Comparison of ENCODE assay signal across 16 cellular contexts in the genomic region with DNA sequence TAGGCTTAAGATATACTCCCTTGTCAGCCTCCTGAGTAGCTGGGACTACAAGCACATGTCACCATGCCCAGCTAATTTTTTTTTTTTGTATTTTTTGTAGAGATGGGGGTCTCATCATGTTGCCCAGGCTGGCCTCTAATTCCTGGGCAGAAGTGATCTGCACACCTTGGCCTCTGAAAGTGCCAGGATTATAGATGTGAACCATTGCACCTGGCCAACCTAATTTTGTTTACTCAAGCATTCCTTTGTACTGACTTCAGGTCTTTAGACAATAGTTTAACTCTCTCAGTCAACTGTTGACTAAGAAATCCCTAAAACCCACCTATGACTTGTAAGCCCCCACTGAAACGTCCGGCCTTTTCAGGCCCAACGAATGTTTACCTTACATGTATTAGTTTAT.
DNase-seq lines count a peak whose midpoint lies in the region; ATAC-seq, FAIRE-seq and TF ChIP-seq lines count a peak whose summit lies in the region.
"Had no signal": no experiment of that assay in that cellular context is flagged by ENCODE, and none has a peak within 500 bp of the region (broad histone marks: within the 10 kb centered on the region; RNA-seq: fewer than 3 reads in every experiment).

No MANE protein-coding gene starts in this region.

- H3K23ac ChIP-seq in H1 (ENCODE audit: insufficient read length) (no peak overlapping the region), neuronal stem cell (ENCODE audit: low read depth, low read length, poor library complexity) (no peak overlapping the region)

- H2AFZ ChIP-seq in H1 (ENCODE audit: low read length) (no peak overlapping the region), neuronal stem cell (ENCODE audit: low read length) (peak overlapping the region; percentile 54)

- H3K27me3 ChIP-seq in HUES6 (ENCODE audit: control insufficient read depth, insufficient read depth, low read length) (no peaks in the 10 kb centered on the region), H1 (replicated peaks in 1 of 4; ENCODE audit: control insufficient read depth in 3 of 4, extremely low read depth in 1 of 4, insufficient read depth in 3 of 4, low read length in 3 of 4) (no peaks in the 10 kb centered on the region), neuronal stem cell (ENCODE audit: control insufficient read depth in 3 of 3, insufficient read depth in 3 of 3, low read depth in 1 of 3, low read length in 3 of 3) (no peaks in the 10 kb centered on the region)
- H3K27me3 ChIP-seq: BLaER1 had no signal

- TF ChIP-seq POLR2A in H1 (IDR thresholded peaks at IDR 0.05; ENCODE audit: control extremely low read depth in 1 of 2, low read depth in 2 of 2, low read length in 2 of 2), result no peak

- no peaks in the 10 kb centered on the region for H3K79me2 ChIP-seq in H1 (ENCODE audit: control insufficient read depth in 1 of 2, insufficient read depth in 2 of 2, low read length in 2 of 2)

- H2BK12ac ChIP-seq in H1 (ENCODE audit: low read depth, low read length), result 0 out of 2 replicates have a peak overlapping the region, but pooled peaks have one; percentile 84
- H2BK12ac ChIP-seq in neuronal stem cell (ENCODE audit: low read length), result no peak overlapping the region

- H3K79me1 ChIP-seq in H1 (ENCODE audit: low read depth, low read length) (no peaks in the 10 kb centered on the region), neuronal stem cell (ENCODE audit: low read depth, low read length) (no peaks in the 10 kb centered on the region)

- H3K14ac ChIP-seq in H1 (ENCODE audit: insufficient read length), result no peak overlapping the region
- H3K14ac ChIP-seq in neuronal stem cell (ENCODE audit: low read length), result no peak overlapping the region

- H3K4me2 ChIP-seq in H1 (ENCODE audit: insufficient read depth in 1 of 2, low read depth in 2 of 2, low read length in 2 of 2) (peak overlapping the region in 1 of 2 experiments; percentile 26; a peak in 1 of 4 replicates), neuronal stem cell (ENCODE audit: insufficient read depth, low read length, poor library complexity, severe bottlenecking) (no peak overlapping the region)
- H3K4me2 ChIP-seq: BLaER1 had no signal

- DNase-seq in ELF-1 (ENCODE audit: low read depth, low spot score) (peak; percentile 2), H1 (ENCODE audit: low read depth in 1 of 2, low spot score in 2 of 2) (no peak), neuronal stem cell (ENCODE audit: low spot score) (no peak)
- DNase-seq in stimulated activated CD8-positive, alpha-beta memory T cell treated with anti-CD3 and anti-CD28 coated beads, Interleukin-4, amount 100 ng/mL, for 48 hours, result no peak
- DNase-seq in activated CD4-positive, alpha-beta T cell treated with anti-CD3 and anti-CD28 coated beads for 1 hour, result no peak
- DNase-seq: 8988T, AML-193, DMS79, IMR-90 had no signal

- H3K9me3 ChIP-seq in HUES6 (ENCODE audit: control insufficient read depth, insufficient read depth, low read depth, low read length) (peaks cover 16% of the 10 kb centered on the region; the same call in 1 of the 2 replicates), H1 (ENCODE audit: insufficient read depth in 2 of 2, low read depth in 1 of 2, low read length in 1 of 2) (no peaks in the 10 kb centered on the region), neuronal stem cell (replicated peaks in 1 of 2; ENCODE audit: control insufficient read depth in 2 of 2, insufficient read depth in 1 of 2, low read depth in 1 of 2, low read length in 2 of 2) (peaks cover 0 to 37% of the 10 kb centered on the region in 2 donors)
- H3K9me3 ChIP-seq: BLaER1 had no signal

- H3K56ac ChIP-seq in H1 (replicated peaks; ENCODE audit: insufficient read length, low read depth, low read length), result no peak overlapping the region

- TF ChIP-seq EP300 in H1 (IDR thresholded peaks at IDR 0.05; ENCODE audit: borderline replicate concordance in 1 of 2, low read depth in 2 of 2, low read length in 2 of 2), result no peak

- H3K18ac ChIP-seq in H1 (ENCODE audit: extremely low read depth, low read length) (no peak overlapping the region), neuronal stem cell (ENCODE audit: low read length) (no peak overlapping the region)

- H4K5ac ChIP-seq in H1 (ENCODE audit: insufficient read length, low read depth, low read length), result no peak overlapping the region

- H3K9ac ChIP-seq in HUES6 (ENCODE audit: low read length) (no peak overlapping the region), H1 (replicated peaks in 1 of 4; ENCODE audit: extremely low read depth in 1 of 4, low read depth in 3 of 4, low read length in 3 of 4) (no peak overlapping the region), neuronal stem cell (ENCODE audit: low read depth, low read length, poor library complexity) (no peak overlapping the region)
- H3K9ac ChIP-seq: BLaER1 had no signal

- H3K4me1 ChIP-seq in HUES6 (ENCODE audit: control insufficient read depth, insufficient read depth, low read length) (peaks cover 15% of the 10 kb centered on the region), H1 (replicated peaks in 1 of 4; ENCODE audit: control insufficient read depth in 3 of 4, insufficient read depth in 4 of 4, low read length in 3 of 4) (peaks cover 0 to 10% (median 2%) of the 10 kb centered on the region in 4 experiments; a peak in 5 of 7 replicates), neuronal stem cell (ENCODE audit: control insufficient read depth in 2 of 2, insufficient read depth in 1 of 2, low read depth in 1 of 2, low read length in 2 of 2) (peaks cover 2 to 21% of the 10 kb centered on the region in 2 donors)
- H3K4me1 ChIP-seq: BLaER1 had no signal

- H4K91ac ChIP-seq in H1 (replicated peaks; ENCODE audit: insufficient read length, low read length) (no peak overlapping the region), neuronal stem cell (ENCODE audit: low read depth, low read length, poor library complexity) (no peak overlapping the region)

- POLR2A ChIA-PET in H1 (lab: Charles Lee; ENCODE audit: partially characterized antibody), result no interaction called here

- TF ChIP-seq RAD21 in H1 (IDR thresholded peaks at IDR 0.05 in 1 of 2, conservative IDR thresholded peaks at IDR 0.05 in 1 of 2; ENCODE audit: low read depth in 2 of 2, low read length in 2 of 2), result no peak

- H3K36me3 ChIP-seq in HUES6 (ENCODE audit: control insufficient read depth, insufficient read depth, low read length) (no peaks in the 10 kb centered on the region), H1 (ENCODE audit: control insufficient read depth in 2 of 4, insufficient read depth in 4 of 4, low read length in 3 of 4) (no peaks in the 10 kb centered on the region), neuronal stem cell (replicated peaks in 1 of 2; ENCODE audit: control insufficient read depth in 2 of 2, insufficient read depth in 2 of 2, low read length in 2 of 2) (no peaks in the 10 kb centered on the region)
- H3K36me3 ChIP-seq: BLaER1 had no signal

- 0 out of 2 replicates have a peak overlapping the region, but pooled peaks have one; percentile 56 for H2BK20ac ChIP-seq in H1 (ENCODE audit: low read length)

- FAIRE-seq in H1 (lab: Jason Lieb, UNC), result peak; percentile 28
- FAIRE-seq: G401.6, GM12891, HTR-8/SVneo had no signal

- H2AK5ac ChIP-seq in H1 (ENCODE audit: low read depth, low read length), result no peak overlapping the region
- H2AK5ac ChIP-seq in neuronal stem cell (ENCODE audit: low read depth, low read length), result no peak overlapping the region

- H3K4me3 ChIP-seq in HUES6 (ENCODE audit: low read depth, low read length), result no peak overlapping the region
- H3K4me3 ChIP-seq in H1 (ENCODE audit: extremely low read depth in 1 of 4, insufficient read depth in 2 of 4, low read depth in 3 of 4, low read length in 4 of 4), result no peak overlapping the region
- no peak overlapping the region for H3K4me3 ChIP-seq in neuronal stem cell (ENCODE audit: low read length in 2 of 2)
- H3K4me3 ChIP-seq: BLaER1 had no signal

- no peak overlapping the region for H3K4ac ChIP-seq in H1 (replicated peaks; ENCODE audit: insufficient read length, low read depth, low read length)
- H3K4ac ChIP-seq in neuronal stem cell (ENCODE audit: low read length), result no peak overlapping the region

- 71% methylated on average over 3 of the region's 3 CpGs; no CpG with 5 or more reads in 1 of the 2 experiments for WGBS in H1 (ENCODE audit: extremely low coverage in 1 of 2, insufficient coverage in 1 of 2, insufficient read length in 1 of 2, insufficient replicate concordance in 2 of 2, low coverage in 1 of 2, low lambda C conversion rate in 2 of 2, missing lambda C conversion rate in 1 of 2), 2 experiments
- no CpG with 5 or more reads among the region's 3 CpGs for whole genome bisulfite sequencing in neuronal stem cell (ENCODE audit: extremely low coverage in 2 of 2, insufficient read length in 2 of 2, insufficient replicate concordance in 1 of 2), 2 donors

- no peak for TF ChIP-seq CTCF in H1 (IDR thresholded peaks at IDR 0.05; ENCODE audit: control extremely low read depth in 1 of 3, insufficient read depth in 1 of 3, low read depth in 1 of 3, low read length in 3 of 3)

- no peak overlapping the region for H2BK15ac ChIP-seq in H1 (ENCODE audit: low read length)
- no peak overlapping the region for H2BK15ac ChIP-seq in neuronal stem cell (ENCODE audit: low read length)

- H3K23me2 ChIP-seq in H1 (ENCODE audit: low read depth, low read length), result no peaks in the 10 kb centered on the region

- no peak overlapping the region for H4K8ac ChIP-seq in H1 (ENCODE audit: extremely low read depth, insufficient read depth, low read length)
- H4K8ac ChIP-seq in neuronal stem cell (ENCODE audit: low read depth, low read length), result no peak overlapping the region

- H3K27ac ChIP-seq in HUES6 (ENCODE audit: low read depth, low read length) (peak overlapping the region; percentile 66; the same call in 1 of the 2 replicates), H1 (ENCODE audit: low read depth, low read length) (no peak overlapping the region), neuronal stem cell (replicated peaks; ENCODE audit: low read length) (no peak overlapping the region)
- H3K27ac ChIP-seq: BLaER1 had no signal

- H2BK5ac ChIP-seq in H1 (ENCODE audit: low read depth, low read length), result peak overlapping the region; percentile 81; the same call in 1 of the 2 replicates
- H2BK5ac ChIP-seq in neuronal stem cell (ENCODE audit: low read length), result no peak overlapping the region

- H2BK120ac ChIP-seq in H1 (replicated peaks; ENCODE audit: low read depth, low read length) (peak overlapping the region; percentile 83), neuronal stem cell (ENCODE audit: low read depth, low read length) (no peak overlapping the region)

- H4K20me1 ChIP-seq in H1 (replicated peaks in 1 of 2; ENCODE audit: control insufficient read depth in 1 of 2, insufficient read depth in 2 of 2, low read length in 2 of 2), result no peaks in the 10 kb centered on the region
- H4K20me1 ChIP-seq: BLaER1 had no signal

- no peak for ATAC-seq in GM18511 (IDR thresholded peaks at IDR 0.05; ENCODE audit: unreplicated experiment)
- ATAC-seq: HCT116 had no signal

- CTCF ChIA-PET in H1 (lab: Charles Lee; ENCODE audit: partially characterized antibody), result interaction anchor here (0.7 kb wide), 1 partner anchor 49 kb away, joined by 3 read pairs; no protein-coding TSS in a partner anchor

TF ChIP-seq in H1, 55 proteins besides CTCF, POLR2A, EP300 and RAD21 (continues in another document):
- TF ChIP-seq TAF1 (IDR thresholded peaks at IDR 0.05; ENCODE audit: low read depth, low read length) (no peak), CBX8 (IDR thresholded peaks at IDR 0.05; ENCODE audit: borderline replicate concordance, low read depth, low read length) (no peak), NANOG (IDR thresholded peaks at IDR 0.05; ENCODE audit: insufficient read depth, low read depth, low read length, poor library complexity, severe bottlenecking) (no peak)
